1 cellular context compared by ENCODE assay signal in the genomic region with DNA sequence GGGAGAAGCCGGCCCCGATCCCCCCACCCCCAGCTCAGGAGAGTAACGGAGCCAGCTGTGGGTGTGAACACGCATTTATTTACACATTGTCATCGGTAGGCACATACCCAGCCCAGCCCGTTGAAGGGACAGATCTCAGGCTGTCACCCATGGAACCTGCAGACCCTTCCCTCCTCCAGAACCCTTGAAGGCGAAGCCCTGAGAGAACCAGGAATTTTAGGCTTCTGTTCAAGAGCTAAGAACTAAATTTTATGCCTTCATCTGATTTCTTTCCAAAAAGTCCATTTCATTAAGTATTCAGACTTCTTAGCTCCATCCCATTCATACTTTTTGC.
TF ChIP-seq lines count a peak whose summit lies in the region.

No MANE protein-coding gene starts in this region.

TF ChIP-seq in H1, 55 proteins besides CTCF, POLR2A, EP300 and RAD21:
- no peak for TF ChIP-seq ATF3 (IDR thresholded peaks at IDR 0.05; ENCODE audit: insufficient read depth, low read depth, low read length)
- no peak for TF ChIP-seq MAX (IDR thresholded peaks at IDR 0.05)
- no peak for TF ChIP-seq TAF1 (IDR thresholded peaks at IDR 0.05; ENCODE audit: low read depth, low read length)
- TF ChIP-seq ATF2 (IDR thresholded peaks at IDR 0.05; ENCODE audit: low read length), result no peak
- no peak for TF ChIP-seq BRCA1 (IDR thresholded peaks at IDR 0.05; ENCODE audit: low read depth, low read length)
